8 cellular contexts compared by ENCODE assay signal in the genomic region with DNA sequence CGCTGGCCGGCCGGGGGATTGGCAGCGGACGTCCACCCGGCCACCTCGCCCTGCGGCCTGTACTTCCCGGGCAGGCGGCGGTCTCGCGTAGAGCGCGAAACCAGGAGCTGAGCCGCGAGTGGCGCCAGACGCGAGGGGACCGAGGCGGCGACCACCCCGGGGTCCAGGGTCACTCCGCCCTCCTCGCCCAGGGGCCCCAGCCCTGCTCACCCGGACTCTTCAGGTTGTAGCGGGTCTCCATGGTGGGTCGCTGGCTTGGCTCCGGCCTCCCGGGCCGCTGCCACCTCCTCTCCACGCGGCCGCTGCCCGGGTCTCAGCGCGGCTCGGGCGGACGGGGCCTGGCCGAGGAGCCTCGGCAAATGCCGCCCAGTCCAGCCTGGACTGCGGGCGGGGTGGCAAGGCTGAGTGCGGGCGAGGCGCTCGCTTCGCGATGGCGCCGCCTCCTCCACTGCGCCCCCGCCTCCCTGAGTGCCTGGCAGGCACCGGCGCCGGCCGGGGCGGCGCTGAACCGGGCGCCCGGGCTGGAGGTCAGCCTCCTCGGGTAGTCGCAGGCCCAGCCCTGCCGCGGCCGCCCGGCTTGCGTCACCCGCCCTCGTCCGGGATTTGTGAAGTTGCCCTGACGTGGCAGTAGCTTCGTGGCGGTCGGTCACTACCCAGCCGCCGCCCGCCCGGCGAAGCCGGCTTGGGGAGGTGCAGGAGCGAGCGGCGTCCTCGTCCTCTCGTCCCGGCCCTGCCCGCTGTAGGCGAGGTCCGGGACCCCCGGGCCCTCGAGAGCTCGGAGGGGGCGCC. TPM values are rescaled to one million over a fixed set of nuclear protein-coding genes. Genes with fewer than 3 reads are reported as not detected.
DNase-seq lines count a peak whose midpoint lies in the region; ATAC-seq, FAIRE-seq and TF ChIP-seq lines count a peak whose summit lies in the region.

A gene with protein sequence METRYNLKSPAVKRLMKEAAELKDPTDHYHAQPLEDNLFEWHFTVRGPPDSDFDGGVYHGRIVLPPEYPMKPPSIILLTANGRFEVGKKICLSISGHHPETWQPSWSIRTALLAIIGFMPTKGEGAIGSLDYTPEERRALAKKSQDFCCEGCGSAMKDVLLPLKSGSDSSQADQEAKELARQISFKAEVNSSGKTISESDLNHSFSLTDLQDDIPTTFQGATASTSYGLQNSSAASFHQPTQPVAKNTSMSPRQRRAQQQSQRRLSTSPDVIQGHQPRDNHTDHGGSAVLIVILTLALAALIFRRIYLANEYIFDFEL (minus strand): TSS at position 394 of the 789 bp plus-strand sequence. CDS start 153 bp downstream, at position 241.

- H3K4me1 ChIP-seq in pancreas (peaks cover 5 to 27% (median 6%) of the 10 kb centered on the region in 3 donors), thymus (ENCODE audit: control insufficient read depth, insufficient read depth, low read length) (peaks cover 28% of the 10 kb centered on the region)

- peaks cover 1% of the 10 kb centered on the region for H3K36me3 Mint-ChIP-seq in activated naive CD8-positive, alpha-beta T cell treated with anti-CD3 and anti-CD28 coated beads, Interleukin-2, amount 10 ng/mL, durations not matched to agents 7 days and 5 days

- H3K9me3 ChIP-seq in pancreas: no peaks in the 10 kb centered on the region
- H3K9me3 ChIP-seq in thymus (ENCODE audit: control insufficient read depth): no peaks in the 10 kb centered on the region

- FAIRE-seq in pancreas (lab: Jason Lieb, UNC): no peak

- H3K27ac Mint-ChIP-seq in activated naive CD8-positive, alpha-beta T cell treated with anti-CD3 and anti-CD28 coated beads, Interleukin-2, amount 10 ng/mL, durations not matched to agents 7 days and 5 days: peak within 1 kb of the TSS; percentile 93

- POLR2A ChIA-PET in activated naive CD8-positive, alpha-beta T cell treated with anti-CD3 and anti-CD28 coated beads, Interleukin-2, amount 10 ng/mL, durations not matched to agents 7 days and 5 days (lab: Charles Lee): interaction anchor here (0.6 to 4.6 kb wide), 11 partner anchors 11 to 513 kb away, joined by 3 to 24 read pairs (median 5); a partner anchor contains a TSS

- intact Hi-C loops in head of caudate nucleus (cut with DNase I): no loop called here
- intact Hi-C loops in pancreas (cut with DNase I): no loop called here

- peak within 1 kb of the TSS; percentile 96 to 99 (median 98) for H3K27ac ChIP-seq in pancreas
- H3K27ac ChIP-seq in thymus (ENCODE audit: low read depth): peak within 1 kb of the TSS; percentile 97

- H3K27me3 ChIP-seq in pancreas (no peaks in the 10 kb centered on the region), thymus (ENCODE audit: control insufficient read depth, insufficient read depth) (no peaks in the 10 kb centered on the region)

- TF ChIP-seq CTCF in pancreas (IDR thresholded peaks at IDR 0.05): no peak

- no peaks in the 10 kb centered on the region for H3K9me3 Mint-ChIP-seq in activated naive CD8-positive, alpha-beta T cell treated with anti-CD3 and anti-CD28 coated beads, Interleukin-2, amount 10 ng/mL, durations not matched to agents 7 days and 5 days

- peak; percentile 95 for DNase-seq in DMS53 (lab: John Stamatoyannopoulos, UW)
- DNase-seq in Jurkat, Clone E6-1 (ENCODE audit: low read depth, low spot score): no peak
- DNase-seq in SW 1271 (lab: John Stamatoyannopoulos, UW): peak; percentile 26 to 72
- DNase-seq in activated naive CD8-positive, alpha-beta T cell treated with anti-CD3 and anti-CD28 coated beads, Interleukin-2, amount 10 ng/mL, durations not matched to agents 7 days and 5 days: peak; percentile 83
- DNase-seq in head of caudate nucleus: peak; percentile 63 to 94 (median 88)
- DNase-seq in pancreas: peak; percentile 93 to 98 (median 96)

- ATAC-seq in GM21526 (IDR thresholded peaks at IDR 0.05; ENCODE audit: low FRiP score, unreplicated experiment) (peak; percentile 32), pancreas (peak; percentile 91 to 96 (median 95))
- ATAC-seq in activated naive CD8-positive, alpha-beta T cell treated with anti-CD3 and anti-CD28 coated beads, Interleukin-2, amount 10 ng/mL, durations not matched to agents 7 days and 5 days (ENCODE audit: low read depth): peak; percentile 84

- H3K36me3 ChIP-seq in pancreas: no peaks in the 10 kb centered on the region
- no peaks in the 10 kb centered on the region for H3K36me3 ChIP-seq in thymus (ENCODE audit: control insufficient read depth, insufficient read depth)

- WGBS in pancreas, 2 donors: 0% methylated on average over 75 to 98 of the region's 98 CpGs
- under 1% methylated on average over 98 of the region's 98 CpGs for WGBS in thymus

- H3K4me3 ChIP-seq in Jurkat, Clone E6-1 (ENCODE audit: low read length): peak within 1 kb of the TSS; percentile 79
- H3K4me3 ChIP-seq in pancreas (peak within 1 kb of the TSS; percentile 60 to 84 (median 70)), thymus (ENCODE audit: low read length) (peak within 1 kb of the TSS; percentile 96)

- H3K27me3 Mint-ChIP-seq in activated naive CD8-positive, alpha-beta T cell treated with anti-CD3 and anti-CD28 coated beads, Interleukin-2, amount 10 ng/mL, durations not matched to agents 7 days and 5 days: no peaks in the 10 kb centered on the region

- peak within 1 kb of the TSS; percentile 96 for H3K4me3 Mint-ChIP-seq in activated naive CD8-positive, alpha-beta T cell treated with anti-CD3 and anti-CD28 coated beads, Interleukin-2, amount 10 ng/mL, durations not matched to agents 7 days and 5 days

- H3K4me1 Mint-ChIP-seq in activated naive CD8-positive, alpha-beta T cell treated with anti-CD3 and anti-CD28 coated beads, Interleukin-2, amount 10 ng/mL, durations not matched to agents 7 days and 5 days: peaks cover 53% of the 10 kb centered on the region

RNA-seq across cellular contexts. Expression of the gene that starts here (rescaled TPM):
- polyA plus RNA-seq in Jurkat, Clone E6-1 (2012; ENCODE audit: insufficient read depth, insufficient read length): 31.6 TPM
- 10 to 100 TPM; 26.5 to 27.9 TPM for total RNA-seq in activated naive CD8-positive, alpha-beta T cell treated with anti-CD3 and anti-CD28 coated beads, Interleukin-2, amount 10 ng/mL, durations not matched to agents 7 days and 5 days
- 10 to 100 TPM; 22.0 to 33.7 (median 29.9) TPM for total RNA-seq in pancreas
- polyA plus RNA-seq in pancreas (10 to 100 TPM; 15.0 to 18.7 TPM), thymus (41.2 TPM)

Comparison
In these comparisons a context has a peak if more than half of its experiments do, and no peak if none do; other contexts are left out.
1. ATAC-seq: peak in every context shown above with its lines; median percentile 95 in pancreas; 84 in activated naive CD8-positive, alpha-beta T cell treated with anti-CD3 and anti-CD28 coated beads, Interleukin-2, amount 10 ng/mL, durations not matched to agents 7 days and 5 days; 32 in GM21526.